Comparison of ENCODE assay signal across 27 cellular contexts in genomic region chr7:84027678-84028077, GRCh38.
"Had no signal": no experiment of that assay in that cellular context is flagged by ENCODE, and none has a peak within 500 bp of the region (broad histone marks: within the 10 kb centered on the region; RNA-seq: fewer than 3 reads in every experiment).

No MANE protein-coding gene starts in this region.

- DNase-seq: hypothalamus; immature natural killer cell; kidney; left ventricle myocardium inferior; mesendoderm; midbrain; mucosa of descending colon; naive thymus-derived CD4-positive, alpha-beta T cell; ovary; stimulated activated CD4-positive, alpha-beta T cell treated with anti-CD3 and anti-CD28 coated beads, Interleukin-12 subunit alpha, Interleukin-12 subunit beta, amount 100 ng/mL, for 4 hours; stimulated activated CD4-positive, alpha-beta T cell treated with anti-CD3 and anti-CD28 coated beads, Interleukin-15, amount 100 ng/mL, for 24 hours; stimulated activated CD4-positive, alpha-beta T cell treated with anti-CD3 and anti-CD28 coated beads, Interleukin-2, amount 100 ng/mL, for 24 hours; stimulated activated CD4-positive, alpha-beta T cell treated with anti-CD3 and anti-CD28 coated beads, Interleukin-4, amount 100 ng/mL, for 1 hour; stimulated activated naive B cell treated with anti-CD40 and anti-IgM and Interleukin-4, amounts not matched to agents 10 μg/mL and 1 μg/mL and 100 μg/mL, for 72 hours; stimulated activated naive CD8-positive, alpha-beta T cell treated with anti-CD3 and anti-CD28 coated beads, Interleukin-15, Interleukin-2, amounts not matched to agents 100 U/mL and 50 U/mL, for 24 hours; stomach; testis; thyroid gland; transverse colon; upper lobe of left lung had no signal

- H3K4me1 ChIP-seq: testis, thyroid gland, vagina had no signal

- H3K36me3 Mint-ChIP-seq: immature natural killer cell; naive thymus-derived CD4-positive, alpha-beta T cell; natural killer cell treated with Interleukin-12 subunit alpha and Interleukin-12 subunit beta and Interleukin-15 and Interleukin-18, amount 100 ng/mL, for 72 hours; stimulated activated naive B cell treated with anti-CD40 and anti-IgM and Interleukin-4, amounts not matched to agents 10 μg/mL and 1 μg/mL and 100 μg/mL, for 72 hours had no signal

- H3K4me1 Mint-ChIP-seq: immature natural killer cell; naive thymus-derived CD4-positive, alpha-beta T cell; stimulated activated naive B cell treated with anti-CD40 and anti-IgM and Interleukin-4, amounts not matched to agents 10 μg/mL and 1 μg/mL and 100 μg/mL, for 72 hours had no signal

- H3K9me3 ChIP-seq: mucosa of descending colon, ovary, right atrium auricular region, stomach, testis, thyroid gland, transverse colon, upper lobe of left lung, vagina had no signal

- H3K4me3 Mint-ChIP-seq: immature natural killer cell; naive thymus-derived CD4-positive, alpha-beta T cell; natural killer cell treated with Interleukin-12 subunit alpha and Interleukin-12 subunit beta and Interleukin-15 and Interleukin-18, amount 100 ng/mL, for 72 hours; stimulated activated naive B cell treated with anti-CD40 and anti-IgM and Interleukin-4, amounts not matched to agents 10 μg/mL and 1 μg/mL and 100 μg/mL, for 72 hours had no signal

- H3K36me3 ChIP-seq: left ventricle myocardium inferior, ovary, right atrium auricular region, stomach, thyroid gland, transverse colon, upper lobe of left lung, vagina had no signal

- H3K27ac Mint-ChIP-seq: immature natural killer cell; naive thymus-derived CD4-positive, alpha-beta T cell; natural killer cell treated with Interleukin-12 subunit alpha and Interleukin-12 subunit beta and Interleukin-15 and Interleukin-18, amount 100 ng/mL, for 72 hours; progenitor cell of endocrine pancreas; stimulated activated naive B cell treated with anti-CD40 and anti-IgM and Interleukin-4, amounts not matched to agents 10 μg/mL and 1 μg/mL and 100 μg/mL, for 72 hours had no signal

- H3K9me3 Mint-ChIP-seq: naive thymus-derived CD4-positive, alpha-beta T cell; stimulated activated naive B cell treated with anti-CD40 and anti-IgM and Interleukin-4, amounts not matched to agents 10 μg/mL and 1 μg/mL and 100 μg/mL, for 72 hours had no signal

- H3K4me3 ChIP-seq: left ventricle myocardium inferior, lung, mucosa of descending colon, ovary, right atrium auricular region, skin epidermis, stomach, testis, thyroid gland, transverse colon, upper lobe of left lung, vagina had no signal

- ATAC-seq: mucosa of descending colon; naive thymus-derived CD4-positive, alpha-beta T cell; natural killer cell treated with Interleukin-12 subunit alpha and Interleukin-12 subunit beta and Interleukin-15 and Interleukin-18, amount 100 ng/mL, for 72 hours; sciatic nerve; stimulated activated naive B cell treated with anti-CD40 and anti-IgM and Interleukin-4, amounts not matched to agents 10 μg/mL and 1 μg/mL and 100 μg/mL, for 72 hours; stimulated activated naive CD8-positive, alpha-beta T cell treated with anti-CD3 and anti-CD28 coated beads, Interleukin-15, Interleukin-2, amounts not matched to agents 100 U/mL and 50 U/mL, for 24 hours had no signal

- H3K27me3 Mint-ChIP-seq: naive thymus-derived CD4-positive, alpha-beta T cell; natural killer cell treated with Interleukin-12 subunit alpha and Interleukin-12 subunit beta and Interleukin-15 and Interleukin-18, amount 100 ng/mL, for 72 hours; progenitor cell of endocrine pancreas; stimulated activated naive B cell treated with anti-CD40 and anti-IgM and Interleukin-4, amounts not matched to agents 10 μg/mL and 1 μg/mL and 100 μg/mL, for 72 hours had no signal

- H3K27ac ChIP-seq: left ventricle myocardium inferior, ovary, right atrium auricular region, skin epidermis, stomach, testis, thyroid gland, transverse colon, upper lobe of left lung, vagina had no signal

- H3K27me3 ChIP-seq: ovary, right atrium auricular region, stomach, testis, thyroid gland, transverse colon, upper lobe of left lung, vagina had no signal
